9 cellular contexts compared by ENCODE assay signal in the genomic region with DNA sequence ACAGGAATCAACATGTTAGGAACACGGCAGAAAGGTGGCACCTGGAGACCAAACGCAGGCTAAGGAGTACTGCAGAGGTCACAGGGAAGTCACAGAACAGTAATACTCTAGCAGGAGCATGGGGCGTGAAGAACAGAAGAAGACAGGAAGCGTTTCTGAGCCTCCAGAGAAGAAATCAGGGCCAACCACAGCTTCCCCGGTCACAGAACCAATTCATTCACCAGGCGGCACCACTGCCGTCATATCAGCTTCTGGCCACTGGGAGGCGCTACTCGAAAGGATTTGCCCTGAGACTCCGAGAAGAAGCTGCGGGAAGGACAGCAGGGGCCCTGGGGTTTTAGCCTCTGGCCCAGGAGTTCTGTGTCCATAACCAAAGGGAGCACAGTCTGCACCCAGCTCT.
DNase-seq lines count a peak whose midpoint lies in the region; ATAC-seq and TF ChIP-seq lines count a peak whose summit lies in the region.
"Had no signal": no experiment of that assay in that cellular context is flagged by ENCODE, and none has a peak within 500 bp of the region (broad histone marks: within the 10 kb centered on the region; RNA-seq: fewer than 3 reads in every experiment).

No MANE protein-coding gene starts in this region.

- TF ChIP-seq CTCF in HEK293 (tag by site-specific recombination; IDR thresholded peaks at IDR 0.05) (no peak), gastroesophageal sphincter (IDR thresholded peaks at IDR 0.05) (peak in 2 of 4 experiments; percentile 37 to 59)

- H3K9me3 ChIP-seq in HEK293 (ENCODE audit: control insufficient read depth, insufficient read depth, low read depth, low read length) (no peaks in the 10 kb centered on the region), gastroesophageal sphincter (no peaks in the 10 kb centered on the region)

- WGBS in gastroesophageal sphincter (ENCODE audit: low coverage in 1 of 2), 2 donors = 29% methylated on average over 3 of the region's 11 CpGs; no CpG with 5 or more reads in 1 of the 2 donors

- no peak for TF ChIP-seq POLR2A in gastroesophageal sphincter (IDR thresholded peaks at IDR 0.05)

- ATAC-seq in gastroesophageal sphincter = no peak

- no peaks in the 10 kb centered on the region for H3K4me1 ChIP-seq in HEK293 (ENCODE audit: control insufficient read depth, insufficient read depth, low read length)
- no peaks in the 10 kb centered on the region for H3K4me1 ChIP-seq in gastroesophageal sphincter

- H3K27ac ChIP-seq in HEK293 (ENCODE audit: extremely low read depth, low read depth, low read length) (no peak overlapping the region), gastroesophageal sphincter (no peak overlapping the region)
- H3K27ac ChIP-seq: skin epidermis had no signal

- TF ChIP-seq EP300 in gastroesophageal sphincter (IDR thresholded peaks at IDR 0.05) = no peak

- H3K36me3 ChIP-seq in HEK293 (ENCODE audit: control insufficient read depth in 2 of 2, insufficient read depth in 1 of 2, low read length in 2 of 2) (no peaks in the 10 kb centered on the region), gastroesophageal sphincter (no peaks in the 10 kb centered on the region)

- POLR2A ChIA-PET in HEK293 (lab: Yijun Ruan, JAX) = no interaction called here

- no peaks in the 10 kb centered on the region for H3K27me3 ChIP-seq in gastroesophageal sphincter

- DNase-seq in CD1c-positive myeloid dendritic cell (ENCODE audit: extremely low spot score) (peak; percentile 79), NOMO-1 (lab: John Stamatoyannopoulos, UW; ENCODE audit: unreplicated experiment in 2 of 2) (peak; percentile 68 to 70), activated T-cell treated with anti-CD3 and anti-CD28 coated beads for 48 hours (ENCODE audit: low read depth) (peak; percentile 68), foreskin melanocyte (peak; percentile 35), renal cortical epithelial cell (ENCODE audit: low read depth) (peak; percentile 17), mesenteric fat pad (ENCODE audit: low spot score) (no peak)

- CTCF ChIA-PET in HEK293 (lab: Yijun Ruan, JAX) = interaction anchor here (0.6 to 3.6 kb wide), 13 partner anchors 8 to 873 kb away, joined by 3 to 31 read pairs (median 4); no protein-coding TSS in a partner anchor

- H3K4me3 ChIP-seq in HEK293 (ENCODE audit: low read depth, low read length) (no peak overlapping the region), gastroesophageal sphincter (no peak overlapping the region)
- H3K4me3 ChIP-seq: skin epidermis had no signal

TF ChIP-seq in HEK293, 187 proteins besides CTCF, POLR2A, EP300 and RAD21:
- TF ChIP-seq PRDM1 (tag by site-specific recombination; IDR thresholded peaks at IDR 0.05) (no peak), SCRT2 (tag by site-specific recombination; IDR thresholded peaks at IDR 0.05) (0 out of 2 replicates have a peak, but pooled peaks have one; percentile 16), SCRT1 (tag by site-specific recombination; IDR thresholded peaks at IDR 0.05; ENCODE audit: borderline replicate concordance) (no peak), ATF2 (tag by site-specific recombination; IDR thresholded peaks at IDR 0.05; ENCODE audit: low read depth) (no peak), ZBTB7A (tag by site-specific recombination; IDR thresholded peaks at IDR 0.05; ENCODE audit: low read depth) (no peak), ZNF654 (tag by site-specific recombination; IDR thresholded peaks at IDR 0.05; ENCODE audit: low read depth) (peak; percentile 62), TRIM28 (IDR thresholded peaks at IDR 0.05; ENCODE audit: borderline replicate concordance, low read length) (no peak), ZSCAN18 (tag by site-specific recombination; IDR thresholded peaks at IDR 0.05) (no peak), ZNF555 (tag by site-specific recombination; conservative IDR thresholded peaks at IDR 0.05) (no peak)
- TF ChIP-seq, protein P1, sequence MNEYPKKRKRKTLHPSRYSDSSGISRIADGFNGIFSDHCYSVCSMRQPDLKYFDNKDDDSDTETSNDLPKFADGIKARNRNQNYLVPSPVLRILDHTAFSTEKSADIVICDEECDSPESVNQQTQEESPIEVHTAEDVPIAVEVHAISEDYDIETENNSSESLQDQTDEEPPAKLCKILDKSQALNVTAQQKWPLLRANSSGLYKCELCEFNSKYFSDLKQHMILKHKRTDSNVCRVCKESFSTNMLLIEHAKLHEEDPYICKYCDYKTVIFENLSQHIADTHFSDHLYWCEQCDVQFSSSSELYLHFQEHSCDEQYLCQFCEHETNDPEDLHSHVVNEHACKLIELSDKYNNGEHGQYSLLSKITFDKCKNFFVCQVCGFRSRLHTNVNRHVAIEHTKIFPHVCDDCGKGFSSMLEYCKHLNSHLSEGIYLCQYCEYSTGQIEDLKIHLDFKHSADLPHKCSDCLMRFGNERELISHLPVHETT (tag by site-specific recombination; IDR thresholded peaks at IDR 0.05) = no peak
- TF ChIP-seq, protein P2, sequence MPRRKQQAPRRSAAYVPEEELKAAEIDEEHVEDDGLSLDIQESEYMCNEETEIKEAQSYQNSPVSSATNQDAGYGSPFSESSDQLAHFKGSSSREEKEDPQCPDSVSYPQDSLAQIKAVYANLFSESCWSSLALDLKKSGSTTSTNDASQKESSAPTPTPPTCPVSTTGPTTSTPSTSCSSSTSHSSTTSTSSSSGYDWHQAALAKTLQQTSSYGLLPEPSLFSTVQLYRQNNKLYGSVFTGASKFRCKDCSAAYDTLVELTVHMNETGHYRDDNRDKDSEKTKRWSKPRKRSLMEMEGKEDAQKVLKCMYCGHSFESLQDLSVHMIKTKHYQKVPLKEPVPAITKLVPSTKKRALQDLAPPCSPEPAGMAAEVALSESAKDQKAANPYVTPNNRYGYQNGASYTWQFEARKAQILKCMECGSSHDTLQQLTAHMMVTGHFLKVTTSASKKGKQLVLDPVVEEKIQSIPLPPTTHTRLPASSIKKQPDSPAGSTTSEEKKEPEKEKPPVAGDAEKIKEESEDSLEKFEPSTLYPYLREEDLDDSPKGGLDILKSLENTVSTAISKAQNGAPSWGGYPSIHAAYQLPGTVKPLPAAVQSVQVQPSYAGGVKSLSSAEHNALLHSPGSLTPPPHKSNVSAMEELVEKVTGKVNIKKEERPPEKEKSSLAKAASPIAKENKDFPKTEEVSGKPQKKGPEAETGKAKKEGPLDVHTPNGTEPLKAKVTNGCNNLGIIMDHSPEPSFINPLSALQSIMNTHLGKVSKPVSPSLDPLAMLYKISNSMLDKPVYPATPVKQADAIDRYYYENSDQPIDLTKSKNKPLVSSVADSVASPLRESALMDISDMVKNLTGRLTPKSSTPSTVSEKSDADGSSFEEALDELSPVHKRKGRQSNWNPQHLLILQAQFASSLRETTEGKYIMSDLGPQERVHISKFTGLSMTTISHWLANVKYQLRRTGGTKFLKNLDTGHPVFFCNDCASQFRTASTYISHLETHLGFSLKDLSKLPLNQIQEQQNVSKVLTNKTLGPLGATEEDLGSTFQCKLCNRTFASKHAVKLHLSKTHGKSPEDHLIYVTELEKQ (tag by site-specific recombination; IDR thresholded peaks at IDR 0.05; ENCODE audit: borderline replicate concordance) = no peak
